Comparison of ENCODE assay signal across 1 cellular context in genomic region chr6:149041953-149042352, GRCh38.
TF ChIP-seq lines count a peak whose summit lies in the region.

No MANE protein-coding gene starts in this region.

TF ChIP-seq in HEK293, 187 proteins besides CTCF, POLR2A, EP300 and RAD21 (continued from another document):
- TF ChIP-seq, protein P1, sequence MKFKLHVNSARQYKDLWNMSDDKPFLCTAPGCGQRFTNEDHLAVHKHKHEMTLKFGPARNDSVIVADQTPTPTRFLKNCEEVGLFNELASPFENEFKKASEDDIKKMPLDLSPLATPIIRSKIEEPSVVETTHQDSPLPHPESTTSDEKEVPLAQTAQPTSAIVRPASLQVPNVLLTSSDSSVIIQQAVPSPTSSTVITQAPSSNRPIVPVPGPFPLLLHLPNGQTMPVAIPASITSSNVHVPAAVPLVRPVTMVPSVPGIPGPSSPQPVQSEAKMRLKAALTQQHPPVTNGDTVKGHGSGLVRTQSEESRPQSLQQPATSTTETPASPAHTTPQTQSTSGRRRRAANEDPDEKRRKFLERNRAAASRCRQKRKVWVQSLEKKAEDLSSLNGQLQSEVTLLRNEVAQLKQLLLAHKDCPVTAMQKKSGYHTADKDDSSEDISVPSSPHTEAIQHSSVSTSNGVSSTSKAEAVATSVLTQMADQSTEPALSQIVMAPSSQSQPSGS (tag by site-specific recombination; IDR thresholded peaks at IDR 0.05; ENCODE audit: low read depth) = 0 out of 2 replicates have a peak, but pooled peaks have one; percentile 27
